16 cellular contexts compared by ENCODE assay signal in genomic region chr1:47591801-47592200, GRCh38.
DNase-seq lines count a peak whose midpoint lies in the region; ATAC-seq, FAIRE-seq and TF ChIP-seq lines count a peak whose summit lies in the region.
"Had no signal": no experiment of that assay in that cellular context is flagged by ENCODE, and none has a peak within 500 bp of the region (broad histone marks: within the 10 kb centered on the region; RNA-seq: fewer than 3 reads in every experiment).

No MANE protein-coding gene starts in this region.

- no peak overlapping the region for H2BK15ac ChIP-seq in mesendoderm (replicated peaks; ENCODE audit: low read depth)

- H3K27ac ChIP-seq in K562 (ENCODE audit: extremely low read depth, low read depth, low read length), result no peak overlapping the region; the same call in 2 of the 3 replicates
- no peak overlapping the region for H3K27ac ChIP-seq in mesendoderm (ENCODE audit: low read depth, low read length)
- H3K27ac ChIP-seq in gastrocnemius medialis, result no peak overlapping the region

- no peaks in the 10 kb centered on the region for H3K9me1 ChIP-seq in K562 (ENCODE audit: control insufficient read depth, insufficient read depth, low read length)

- H2AFZ ChIP-seq in K562 (ENCODE audit: low read depth, low read length), result no peak overlapping the region

- TF ChIP-seq EP300 in K562 (IDR thresholded peaks at IDR 0.05; ENCODE audit: low read length), result no peak

- H3K4me1 ChIP-seq in K562 (replicated peaks in 1 of 2; ENCODE audit: control insufficient read depth in 2 of 2, insufficient read depth in 2 of 2, low read length in 2 of 2) (peaks cover 0 to 5% of the 10 kb centered on the region in 2 experiments; a peak in 1 of 5 replicates), mesendoderm (ENCODE audit: control insufficient read depth, low read depth, low read length) (no peaks in the 10 kb centered on the region), BE2C (no peaks in the 10 kb centered on the region), gastrocnemius medialis (peaks cover 0 to 10% of the 10 kb centered on the region in 2 donors)

- no peak for TF ChIP-seq RAD21 in K562 (CRISPR knock-in tag; conservative IDR thresholded peaks at IDR 0.05 in 1 of 2, IDR thresholded peaks at IDR 0.05 in 1 of 2)

- H4K5ac ChIP-seq in mesendoderm (ENCODE audit: low read length), result no peak overlapping the region

- no TSS peak for BruUV-seq in K562 (replicated peaks; lab: Mats Ljungman, UMichigan)

- H3K4me3 ChIP-seq in K562 (no peak overlapping the region), mesendoderm (ENCODE audit: low read length) (no peak overlapping the region), BE2C (ENCODE audit: low read depth, low read length) (no peak overlapping the region), gastrocnemius medialis (no peak overlapping the region)

- peaks cover 24 to 64% of the 10 kb centered on the region in 2 experiments; a peak in 4 of 5 replicates for H3K27me3 ChIP-seq in K562 (ENCODE audit: control insufficient read depth in 2 of 2, insufficient read depth in 2 of 2, low read length in 2 of 2)
- H3K27me3 ChIP-seq in mesendoderm (ENCODE audit: insufficient read depth, low read length, poor library complexity), result peaks cover 7% of the 10 kb centered on the region
- H3K27me3 ChIP-seq in BE2C, result peaks cover 32% of the 10 kb centered on the region
- peaks cover 10 to 18% (median 15%) of the 10 kb centered on the region in 3 donors for H3K27me3 ChIP-seq in gastrocnemius medialis

- POLR2A ChIA-PET in K562 (lab: Yijun Ruan, JAX), result no interaction called here

- no peaks in the 10 kb centered on the region for H4K20me1 ChIP-seq in K562 (replicated peaks; ENCODE audit: control insufficient read depth, insufficient read depth, low read length)

- H3K79me1 ChIP-seq in mesendoderm (ENCODE audit: low read length), result no peaks in the 10 kb centered on the region

- peak; percentile 26 for DNase-seq in activated CD8-positive, alpha-beta memory T cell treated with anti-CD3 and anti-CD28 coated beads for 24 hours
- DNase-seq in activated CD8-positive, alpha-beta memory T cell treated with anti-CD3 and anti-CD28 coated beads, Interleukin-2, amount 50 U/mL, for 4 hours, result no peak
- no peak for DNase-seq in GM12891 (ENCODE audit: insufficient read length, low spot score)
- DNase-seq in K562 (ENCODE audit: extremely low read depth in 1 of 4, low spot score in 3 of 4), result no peak
- DNase-seq in mesendoderm, result no peak
- DNase-seq in activated gamma-delta T cell treated with Interleukin-2 at 50 U/mL for 16 hours, result no peak
- DNase-seq in BE2C, result no peak
- DNase-seq in gastrocnemius medialis, result no peak
- DNase-seq: ACHN, COR-L47, DMS153, EL had no signal

- 5% methylated on average over 7 of the region's 7 CpGs for WGBS in K562 (ENCODE audit: insufficient coverage, low coverage, missing lambda C conversion rate)
- no CpG with 5 or more reads among the region's 7 CpGs for WGBS in mesendoderm (ENCODE audit: extremely low coverage, insufficient coverage, low lambda C conversion rate)

- no peak overlapping the region for H4K8ac ChIP-seq in mesendoderm (ENCODE audit: low read depth, low read length)

- in situ Hi-C loops in K562 (cut with MboI) (no loop called here), gastrocnemius medialis (cut with MboI; ENCODE audit: low sequenced_read_pairs in 4 of 4) (no loop called here)

- FAIRE-seq in GM12891 (lab: Jason Lieb, UNC) (peak; percentile 61), K562 (lab: Jason Lieb, UNC) (peak; percentile 67)
- FAIRE-seq: D721Med, G401.6, H54 had no signal

- H3K9me3 ChIP-seq in K562 (replicated peaks; ENCODE audit: control insufficient read depth, insufficient read depth, low read depth, low read length) (0 out of 2 replicates have a peak, but pooled peaks cover 3% of the 10 kb centered on the region), BE2C (no peaks in the 10 kb centered on the region), gastrocnemius medialis (no peaks in the 10 kb centered on the region)

- H3K4me2 ChIP-seq in K562 (ENCODE audit: insufficient read depth, low read length), result no peak overlapping the region
- no peak overlapping the region for H3K4me2 ChIP-seq in mesendoderm (ENCODE audit: low read length)

- no peak for TF ChIP-seq CTCF in K562 (IDR thresholded peaks at IDR 0.05 in 2 of 3, conservative IDR thresholded peaks at IDR 0.05 in 1 of 3; ENCODE audit: insufficient read depth in 2 of 3, low read depth in 1 of 3, low read length in 3 of 3)
- no peak for TF ChIP-seq CTCF in BE2C (IDR thresholded peaks at IDR 0.05; ENCODE audit: low read depth, low read length)
- no peak for TF ChIP-seq CTCF in gastrocnemius medialis (IDR thresholded peaks at IDR 0.05 in 4 of 5, conservative IDR thresholded peaks at IDR 0.05 in 1 of 5)

- no peak overlapping the region for H3K18ac ChIP-seq in mesendoderm (ENCODE audit: low read length)

- intact Hi-C loops in K562 (cut with micrococcal nuclease), result no loop called here
- intact Hi-C loops in gastrocnemius medialis (cut with DNase I; ENCODE audit: low total_unique reads), result no loop called here

- no peak overlapping the region for H2BK120ac ChIP-seq in mesendoderm (ENCODE audit: low read depth, low read length)

- TF ChIP-seq POLR2A in GM12891 (IDR thresholded peaks at IDR 0.05; ENCODE audit: low read depth, low read length) (no peak), K562 (conservative IDR thresholded peaks at IDR 0.05) (no peak), gastrocnemius medialis (IDR thresholded peaks at IDR 0.05) (no peak)

- ATAC-seq in K562, result no peak
- no peak for ATAC-seq in gastrocnemius medialis
- ATAC-seq: CD8-positive, alpha-beta T cell had no signal

- H3K9ac ChIP-seq in K562 (ENCODE audit: insufficient read depth in 1 of 2, low read depth in 2 of 2, low read length in 2 of 2) (no peak overlapping the region), mesendoderm (ENCODE audit: low read length) (no peak overlapping the region)

- H3K36me3 ChIP-seq in K562 (ENCODE audit: control insufficient read depth, insufficient read depth, low read length) (no peaks in the 10 kb centered on the region), mesendoderm (ENCODE audit: control insufficient read depth, insufficient read depth, low read length) (no peaks in the 10 kb centered on the region), BE2C (no peaks in the 10 kb centered on the region), gastrocnemius medialis (no peaks in the 10 kb centered on the region)

- H3K56ac ChIP-seq in mesendoderm (ENCODE audit: low read length), result no peak overlapping the region

- H3K4ac ChIP-seq in mesendoderm (ENCODE audit: low read depth, low read length), result no peak overlapping the region

- H3K79me2 ChIP-seq in K562 (ENCODE audit: control insufficient read depth, insufficient read depth, low read length), result no peaks in the 10 kb centered on the region
- H3K79me2 ChIP-seq in mesendoderm (ENCODE audit: control insufficient read depth, insufficient read depth, low read length), result no peaks in the 10 kb centered on the region

- CTCF ChIA-PET in K562 (lab: Yijun Ruan, JAX; ENCODE audit: low intra/inter-chr PET ratio), result no interaction called here

- H3K23ac ChIP-seq in mesendoderm (ENCODE audit: low read length), result peak overlapping the region; percentile 1

- no peak overlapping the region for H2AK5ac ChIP-seq in mesendoderm (ENCODE audit: low read length)

- H2BK5ac ChIP-seq in mesendoderm (ENCODE audit: low read length), result no peak overlapping the region

TF ChIP-seq in GM12891, 5 proteins besides CTCF, POLR2A, EP300 and RAD21:
- TF ChIP-seq POU2F2 (IDR thresholded peaks at IDR 0.05; ENCODE audit: low read depth, low read length) (no peak), POLR2AphosphoS5 (IDR thresholded peaks at IDR 0.05; ENCODE audit: low read depth, low read length) (no peak), PAX5 (IDR thresholded peaks at IDR 0.05; ENCODE audit: insufficient read depth, low read length, severe bottlenecking) (no peak), SPI1 (IDR thresholded peaks at IDR 0.05; ENCODE audit: low read depth, low read length) (no peak)
